8 cellular contexts compared by ENCODE assay signal in the genomic region with DNA sequence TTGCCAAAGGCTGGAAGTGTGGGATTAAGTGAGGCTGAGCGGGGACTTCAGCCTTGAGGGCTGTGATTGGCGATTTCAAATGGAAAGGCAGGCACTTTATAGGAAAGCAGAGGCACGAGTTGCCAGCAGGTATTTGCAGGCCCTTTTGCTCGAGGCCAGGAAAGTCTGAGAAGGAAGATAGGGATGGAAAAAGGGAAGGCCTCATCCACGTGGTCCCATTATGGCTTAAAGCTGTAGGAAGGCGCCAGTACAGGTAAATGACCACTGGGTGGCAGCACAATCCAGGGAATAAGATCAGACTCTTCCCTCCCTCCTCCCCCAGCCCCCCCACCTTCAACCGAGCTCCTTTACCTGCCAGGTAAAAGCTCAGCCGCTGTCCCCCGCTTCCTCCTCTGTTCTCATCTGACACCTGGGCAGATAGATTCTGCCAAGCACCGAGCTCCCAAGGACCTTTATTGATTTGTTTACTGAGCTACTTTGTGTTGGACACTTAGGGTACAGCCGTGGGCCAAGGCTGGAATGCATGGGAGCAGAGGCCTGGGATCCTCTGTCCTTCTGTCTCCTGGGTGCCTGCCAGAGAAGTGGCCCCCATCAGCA. TPM values are rescaled to one million over a fixed set of nuclear protein-coding genes. Genes with fewer than 3 reads are reported as not detected.
DNase-seq lines count a peak whose midpoint lies in the region; ATAC-seq, FAIRE-seq and TF ChIP-seq lines count a peak whose summit lies in the region.

No MANE protein-coding gene starts in this region.

- no peak overlapping the region for H3K27ac ChIP-seq in upper lobe of left lung

- no peak for TF ChIP-seq EP300 in upper lobe of left lung (IDR thresholded peaks at IDR 0.05)

- H3K27ac Mint-ChIP-seq in Caco-2 (ENCODE audit: unreplicated experiment), result no peak overlapping the region
- no peak overlapping the region for H3K27ac Mint-ChIP-seq in activated T-helper 1 cell treated with anti-CD3 and anti-CD28 coated beads, Interleukin-12 subunit alpha, Interleukin-12 subunit beta, Interleukin-2, Interleukin-4 antibody, amounts not matched to agents 30 ng/mL and 10 ng/mL and 1 ng/mL, durations not matched to agents 14 hours and 24 hours and 36 hours

- CTCF ChIA-PET in Caco-2 (lab: Charles Lee), result interaction anchor here (0.6 to 2.5 kb wide), 35 partner anchors 8 to 416 kb away, joined by 3 to 39 read pairs (median 4); partner anchors contain the start of genes RTN4RL2, SSRP1, TIMM10 and UBE2L6

- FAIRE-seq in RCC 7860 (lab: Jason Lieb, UNC), result no peak

- H3K27me3 ChIP-seq in Caco-2 (replicated peaks; ENCODE audit: control insufficient read depth, insufficient read depth, low read length) (no peaks in the 10 kb centered on the region), upper lobe of left lung (no peaks in the 10 kb centered on the region)

- no peaks in the 10 kb centered on the region for H3K36me3 Mint-ChIP-seq in Caco-2 (ENCODE audit: insufficient read depth, unreplicated experiment)
- no peaks in the 10 kb centered on the region for H3K36me3 Mint-ChIP-seq in activated T-helper 1 cell treated with anti-CD3 and anti-CD28 coated beads, Interleukin-12 subunit alpha, Interleukin-12 subunit beta, Interleukin-2, Interleukin-4 antibody, amounts not matched to agents 30 ng/mL and 10 ng/mL and 1 ng/mL, durations not matched to agents 14 hours and 24 hours and 36 hours (ENCODE audit: low read depth)

- H3K27me3 Mint-ChIP-seq in Caco-2 (ENCODE audit: insufficient read depth, unreplicated experiment), result no peaks in the 10 kb centered on the region
- H3K27me3 Mint-ChIP-seq in activated T-helper 1 cell treated with anti-CD3 and anti-CD28 coated beads, Interleukin-12 subunit alpha, Interleukin-12 subunit beta, Interleukin-2, Interleukin-4 antibody, amounts not matched to agents 30 ng/mL and 10 ng/mL and 1 ng/mL, durations not matched to agents 14 hours and 24 hours and 36 hours (ENCODE audit: insufficient read depth), result peaks cover 8% of the 10 kb centered on the region

- 21 to 23% methylated on average over 9 to 11 of the region's 11 CpGs for WGBS in upper lobe of left lung, 2 donors

- H3K9me3 ChIP-seq in Caco-2 (no peaks in the 10 kb centered on the region), upper lobe of left lung (no peaks in the 10 kb centered on the region)

- peak; percentile 78 to 86 for TF ChIP-seq CTCF in Caco-2 (IDR thresholded peaks at IDR 0.05; ENCODE audit: insufficient read depth in 1 of 2, low read depth in 1 of 2, low read length in 1 of 2, severe bottlenecking in 1 of 2, unreplicated experiment in 1 of 2)
- peak; percentile 66 for TF ChIP-seq CTCF in fibroblast of villous mesenchyme (IDR thresholded peaks at IDR 0.05; ENCODE audit: insufficient read depth, low read depth, low read length)
- no peak for TF ChIP-seq CTCF in omental fat pad (IDR thresholded peaks at IDR 0.05)
- TF ChIP-seq CTCF in upper lobe of left lung (IDR thresholded peaks at IDR 0.05), result peak; percentile 61 to 86 (median 72)

- H3K36me3 ChIP-seq in Caco-2 (ENCODE audit: control insufficient read depth, insufficient read depth, low read length), result no peaks in the 10 kb centered on the region
- no peaks in the 10 kb centered on the region for H3K36me3 ChIP-seq in upper lobe of left lung

- intact Hi-C loops in Caco-2 (cut with micrococcal nuclease; ENCODE audit: unreplicated experiment), result loop anchor here (1.0 to 10.0 kb wide), 8 partner anchors 57 to 1179 kb away; no protein-coding TSS in a partner anchor
- intact Hi-C loops in activated T-helper 1 cell treated with anti-CD3 and anti-CD28 coated beads, Interleukin-12 subunit alpha, Interleukin-12 subunit beta, Interleukin-2, Interleukin-4 antibody, amounts not matched to agents 30 ng/mL and 10 ng/mL and 1 ng/mL, durations not matched to agents 14 hours and 24 hours and 36 hours (cut with micrococcal nuclease), result loop anchor here (1.0 to 5.0 kb wide), 6 partner anchors 10 to 942 kb away; partner anchors contain the start of gene SSRP1

- POLR2A ChIA-PET in Caco-2 (lab: Charles Lee), result interaction anchor here (0.6 to 0.9 kb wide), 2 partner anchors 34 to 940 kb away, joined by 3 read pairs; no protein-coding TSS in a partner anchor

- DNase-seq in Caco-2, result peak; percentile 76 to 82
- peak; percentile 66 for DNase-seq in Jurkat, Clone E6-1 (ENCODE audit: low read depth, low spot score)
- DNase-seq in RCC 7860 (ENCODE audit: low spot score), result peak; percentile 47
- DNase-seq in activated T-helper 1 cell treated with anti-CD3 and anti-CD28 coated beads, Interleukin-12 subunit alpha, Interleukin-12 subunit beta, Interleukin-2, Interleukin-4 antibody, amounts not matched to agents 30 ng/mL and 10 ng/mL and 1 ng/mL, durations not matched to agents 14 hours and 24 hours and 36 hours (ENCODE audit: low spot score), result peak; percentile 33
- DNase-seq in fibroblast of villous mesenchyme (ENCODE audit: low read depth), result peak; percentile 65
- DNase-seq in omental fat pad (ENCODE audit: low spot score), result peak; percentile 68
- DNase-seq in upper lobe of left lung, result peak in 1 of 2 donors; percentile 75

- H3K9me3 Mint-ChIP-seq in Caco-2 (ENCODE audit: unreplicated experiment), result no peaks in the 10 kb centered on the region
- H3K9me3 Mint-ChIP-seq in activated T-helper 1 cell treated with anti-CD3 and anti-CD28 coated beads, Interleukin-12 subunit alpha, Interleukin-12 subunit beta, Interleukin-2, Interleukin-4 antibody, amounts not matched to agents 30 ng/mL and 10 ng/mL and 1 ng/mL, durations not matched to agents 14 hours and 24 hours and 36 hours, result no peaks in the 10 kb centered on the region

- peaks cover 8% of the 10 kb centered on the region for H3K4me1 Mint-ChIP-seq in Caco-2 (ENCODE audit: low read depth, unreplicated experiment)
- peaks cover 13% of the 10 kb centered on the region for H3K4me1 Mint-ChIP-seq in activated T-helper 1 cell treated with anti-CD3 and anti-CD28 coated beads, Interleukin-12 subunit alpha, Interleukin-12 subunit beta, Interleukin-2, Interleukin-4 antibody, amounts not matched to agents 30 ng/mL and 10 ng/mL and 1 ng/mL, durations not matched to agents 14 hours and 24 hours and 36 hours (ENCODE audit: low read depth)

- peaks cover 6% of the 10 kb centered on the region; the same call in 1 of the 2 replicates for H3K4me1 ChIP-seq in Caco-2
- H3K4me1 ChIP-seq in upper lobe of left lung, result peaks cover 0 to 6% (median 3%) of the 10 kb centered on the region in 4 donors

- peak; percentile 61 for ATAC-seq in GM21381 (IDR thresholded peaks at IDR 0.05; ENCODE audit: unreplicated experiment)
- ATAC-seq in omental fat pad (ENCODE audit: low FRiP score), result no peak
- peak; percentile 82 to 88 for ATAC-seq in upper lobe of left lung (ENCODE audit: low FRiP score in 2 of 2)

- H3K4me3 ChIP-seq in Caco-2 (ENCODE audit: low read depth, low read length), result no peak overlapping the region
- H3K4me3 ChIP-seq in Jurkat, Clone E6-1 (ENCODE audit: low read length), result no peak overlapping the region
- H3K4me3 ChIP-seq in fibroblast of villous mesenchyme (ENCODE audit: low read depth, low read length), result no peak overlapping the region
- H3K4me3 ChIP-seq in upper lobe of left lung, result no peak overlapping the region

- H3K4me3 Mint-ChIP-seq in Caco-2 (ENCODE audit: unreplicated experiment), result no peak overlapping the region
- H3K4me3 Mint-ChIP-seq in activated T-helper 1 cell treated with anti-CD3 and anti-CD28 coated beads, Interleukin-12 subunit alpha, Interleukin-12 subunit beta, Interleukin-2, Interleukin-4 antibody, amounts not matched to agents 30 ng/mL and 10 ng/mL and 1 ng/mL, durations not matched to agents 14 hours and 24 hours and 36 hours, result no peak overlapping the region

- no peak for TF ChIP-seq POLR2A in upper lobe of left lung (IDR thresholded peaks at IDR 0.05)

- no TSS peak for BruUV-seq in Caco-2 (replicated peaks; lab: Mats Ljungman, UMichigan)

RNA-seq across cellular contexts. Expression of gene P2RX3, which starts 7.5 kb away (rescaled TPM):
- not detected in 2 replicates for total RNA-seq in Caco-2 (2022)
- not detected for polyA plus RNA-seq in Jurkat, Clone E6-1 (2012; ENCODE audit: insufficient read depth, insufficient read length)
- not detected in 2 replicates for total RNA-seq in activated T-helper 1 cell treated with anti-CD3 and anti-CD28 coated beads, Interleukin-12 subunit alpha, Interleukin-12 subunit beta, Interleukin-2, Interleukin-4 antibody, amounts not matched to agents 30 ng/mL and 10 ng/mL and 1 ng/mL, durations not matched to agents 14 hours and 24 hours and 36 hours
- total RNA-seq in fibroblast of villous mesenchyme, result not detected in 2 replicates
- not detected for total RNA-seq in omental fat pad
- total RNA-seq in upper lobe of left lung, result not detected

RNA-seq across cellular contexts. Expression of gene SSRP1, which starts 10.0 kb away (rescaled TPM):
- total RNA-seq in Caco-2 (2022), result 206 and 212 TPM in 2 replicates
- 351 TPM for polyA plus RNA-seq in Jurkat, Clone E6-1 (2012; ENCODE audit: insufficient read depth, insufficient read length)
- total RNA-seq in activated T-helper 1 cell treated with anti-CD3 and anti-CD28 coated beads, Interleukin-12 subunit alpha, Interleukin-12 subunit beta, Interleukin-2, Interleukin-4 antibody, amounts not matched to agents 30 ng/mL and 10 ng/mL and 1 ng/mL, durations not matched to agents 14 hours and 24 hours and 36 hours, result 235 and 239 TPM in 2 replicates
- total RNA-seq in fibroblast of villous mesenchyme, result 61.7 and 67.3 TPM in 2 replicates
- 10 to 100 TPM; 53.5 to 81.8 (median 61.2) TPM for total RNA-seq in omental fat pad
- total RNA-seq in upper lobe of left lung, result 10 to 100 TPM; 48.2 to 89.6 (median 65.5) TPM

RNA-seq across cellular contexts. Expression of gene TNKS1BP1, which starts 20.9 kb away (rescaled TPM):
- total RNA-seq in Caco-2 (2022) (107 and 120 TPM in 2 replicates), fibroblast of villous mesenchyme (69.5 and 70.5 TPM in 2 replicates), omental fat pad (100 to 1,000 TPM; 119 to 162 (median 137) TPM), upper lobe of left lung (100 to 1,000 TPM; 120 to 322 (median 184) TPM)
- polyA plus RNA-seq in Jurkat, Clone E6-1 (2012; ENCODE audit: insufficient read depth, insufficient read length), result 15.1 TPM
- 22.1 and 24.3 TPM in 2 replicates for total RNA-seq in activated T-helper 1 cell treated with anti-CD3 and anti-CD28 coated beads, Interleukin-12 subunit alpha, Interleukin-12 subunit beta, Interleukin-2, Interleukin-4 antibody, amounts not matched to agents 30 ng/mL and 10 ng/mL and 1 ng/mL, durations not matched to agents 14 hours and 24 hours and 36 hours

RNA-seq across cellular contexts. Expression of gene PRG3, which starts 35.3 kb away (rescaled TPM):
- total RNA-seq in Caco-2 (2022), result not detected in 2 replicates
- not detected for polyA plus RNA-seq in Jurkat, Clone E6-1 (2012; ENCODE audit: insufficient read depth, insufficient read length)
- not detected in 2 replicates for total RNA-seq in activated T-helper 1 cell treated with anti-CD3 and anti-CD28 coated beads, Interleukin-12 subunit alpha, Interleukin-12 subunit beta, Interleukin-2, Interleukin-4 antibody, amounts not matched to agents 30 ng/mL and 10 ng/mL and 1 ng/mL, durations not matched to agents 14 hours and 24 hours and 36 hours
- total RNA-seq in fibroblast of villous mesenchyme, result not detected in 2 replicates
- not detected for total RNA-seq in omental fat pad
- not detected for total RNA-seq in upper lobe of left lung

RNA-seq across cellular contexts. Expression of gene PRG2, which starts 44.8 kb away (rescaled TPM):
- not detected in 2 replicates for total RNA-seq in Caco-2 (2022)
- not detected for polyA plus RNA-seq in Jurkat, Clone E6-1 (2012; ENCODE audit: insufficient read depth, insufficient read length)
- total RNA-seq in activated T-helper 1 cell treated with anti-CD3 and anti-CD28 coated beads, Interleukin-12 subunit alpha, Interleukin-12 subunit beta, Interleukin-2, Interleukin-4 antibody, amounts not matched to agents 30 ng/mL and 10 ng/mL and 1 ng/mL, durations not matched to agents 14 hours and 24 hours and 36 hours, result not detected in 2 replicates
- total RNA-seq in fibroblast of villous mesenchyme, result not detected in 2 replicates
- 1 to 10 TPM in 1 of 4 donors, not detected in 3; 1.0 TPM for total RNA-seq in omental fat pad
- total RNA-seq in upper lobe of left lung, result 1 to 10 TPM in 3 of 6 donors, under 1 TPM in 1, not detected in 2; 0.30 to 2.6 (median 1.6) TPM

Comparison
In these comparisons a context has a peak if more than half of its experiments do, and no peak if none do; other contexts are left out.
1. CTCF ChIP-seq: peak in Caco-2 (2 of 2), fibroblast of villous mesenchyme (single experiment) and upper lobe of left lung (6 of 6); none in omental fat pad (0 of 3).